8 cellular contexts compared by ENCODE assay signal in the genomic region with DNA sequence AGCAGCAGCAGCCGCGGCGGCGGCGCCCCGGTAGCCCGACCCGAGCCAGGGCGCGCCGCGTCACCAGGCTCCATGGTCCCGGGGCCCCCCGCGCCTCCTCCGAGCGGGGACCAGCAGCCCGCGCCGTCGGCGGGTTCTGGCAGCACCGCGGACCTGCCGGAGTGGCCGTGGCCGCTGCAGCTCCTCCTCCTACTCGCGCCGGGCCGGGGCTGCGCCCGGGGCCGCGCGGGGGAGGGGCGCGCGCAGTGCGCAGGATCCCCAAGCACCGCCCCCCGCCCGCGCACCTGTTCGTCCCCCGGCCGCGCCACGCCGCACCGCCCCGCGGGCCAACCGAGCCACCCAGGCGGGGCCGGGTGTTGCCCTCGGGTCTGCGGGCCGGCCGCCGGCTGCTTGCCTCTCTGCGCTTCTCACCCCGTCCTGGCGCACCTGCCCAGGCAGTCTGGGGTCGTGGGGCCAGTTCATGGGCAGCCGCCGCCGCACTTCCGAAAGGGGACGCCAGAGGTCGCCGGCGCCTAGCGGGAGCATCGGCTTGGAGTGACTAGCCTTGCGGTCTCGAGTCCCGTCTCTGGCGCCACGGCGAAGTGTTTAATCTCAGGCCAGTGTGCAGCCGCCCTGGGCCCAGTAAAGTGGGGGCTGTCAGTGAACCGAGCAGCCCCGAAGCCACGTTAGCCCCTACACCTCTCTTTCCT. TPM values are rescaled to one million over a fixed set of nuclear protein-coding genes. Genes with fewer than 3 reads are reported as not detected.
DNase-seq lines count a peak whose midpoint lies in the region; ATAC-seq, FAIRE-seq and TF ChIP-seq lines count a peak whose summit lies in the region.

Gene SLC9A7 (minus strand): TSS at position 163 of the 689 bp plus-strand sequence. CDS start 89 bp downstream, at position 74.

- CTCF ChIA-PET in A673 (lab: Charles Lee) (interaction anchor here (1.3 kb wide), 1 partner anchor 37 kb away, joined by 3 read pairs; no protein-coding TSS in a partner anchor), WTC11 (lab: Charles Lee) (interaction anchor here (0.6 to 1.8 kb wide), 5 partner anchors 21 to 40 kb away, joined by 5 to 19 read pairs (median 6); no protein-coding TSS in a partner anchor)

- ATAC-seq in GM18861 (IDR thresholded peaks at IDR 0.05; ENCODE audit: unreplicated experiment) (peak; percentile 46), HG03066 (IDR thresholded peaks at IDR 0.05; ENCODE audit: low read depth, unreplicated experiment) (peak; percentile 59), WTC11 (peak; percentile 83)

- H3K36me3 Mint-ChIP-seq in WTC11: 0 out of 2 replicates have a peak, but pooled peaks cover 5% of the 10 kb centered on the region

- H3K9me3 ChIP-seq in A673 (ENCODE audit: low read depth, low read length, poor library complexity, severe bottlenecking) (peaks cover 7% of the 10 kb centered on the region), kidney (ENCODE audit: control insufficient read depth in 1 of 2, low read length in 2 of 2) (no peaks in the 10 kb centered on the region)

- H3K9ac ChIP-seq in kidney (ENCODE audit: low read length in 2 of 2): peak within 1 kb of the TSS in 1 of 2 donors; percentile 15

- H3K4me1 ChIP-seq in A673 (ENCODE audit: insufficient read depth, low read length, poor library complexity, severe bottlenecking) (no peaks in the 10 kb centered on the region), kidney (ENCODE audit: control insufficient read depth in 1 of 2, insufficient read depth in 1 of 2, low read depth in 1 of 2, low read length in 2 of 2) (peaks cover 0 to 2% of the 10 kb centered on the region in 2 donors)

- H3K27ac ChIP-seq in A673 (ENCODE audit: low read depth, low read length, poor library complexity, severe bottlenecking) (no peak within 1 kb of the TSS), kidney (ENCODE audit: low read depth in 2 of 2, low read length in 2 of 2) (no peak within 1 kb of the TSS)

- BruUV-seq in A673 (replicated peaks; lab: Mats Ljungman, UMichigan): no TSS peak

- peak within 1 kb of the TSS; percentile 57 for H3K4me3 ChIP-seq in A673 (ENCODE audit: low read depth, low read length, poor library complexity, severe bottlenecking)
- H3K4me3 ChIP-seq in cardiac fibroblast (replicated peaks in 1 of 2; ENCODE audit: low read depth in 2 of 2, low read length in 2 of 2): peak within 1 kb of the TSS; percentile 53 to 66
- peak within 1 kb of the TSS; percentile 63 to 64 for H3K4me3 ChIP-seq in kidney (ENCODE audit: low read length in 2 of 2)

- H3K4me3 Mint-ChIP-seq in WTC11: peak within 1 kb of the TSS; percentile 94

- POLR2A ChIA-PET in A673 (lab: Charles Lee; ENCODE audit: low non-redundant PET): no interaction called here
- POLR2A ChIA-PET in WTC11 (lab: Charles Lee): no interaction called here

- H3K9me3 Mint-ChIP-seq in WTC11: peaks cover 10% of the 10 kb centered on the region

- no peaks in the 10 kb centered on the region for H3K27me3 ChIP-seq in A673 (replicated peaks; ENCODE audit: insufficient read depth, low read depth, low read length, poor library complexity)

- no peak for FAIRE-seq in kidney (lab: Jason Lieb, UNC)

- peak; percentile 70 for TF ChIP-seq CTCF in A673 (conservative IDR thresholded peaks at IDR 0.05; ENCODE audit: low read depth, low read length)
- TF ChIP-seq CTCF in WTC11 (IDR thresholded peaks at IDR 0.05): peak; percentile 77
- TF ChIP-seq CTCF in cardiac fibroblast (IDR thresholded peaks at IDR 0.05; ENCODE audit: low read depth, low read length): peak; percentile 84
- TF ChIP-seq CTCF in kidney (IDR thresholded peaks at IDR 0.05; ENCODE audit: borderline replicate concordance, extremely low read depth, insufficient read depth): peak; percentile 58

- peak within 1 kb of the TSS; percentile 89 for H3K27ac Mint-ChIP-seq in WTC11

- H3K36me3 ChIP-seq in A673 (ENCODE audit: insufficient read depth, low read length, poor library complexity, severe bottlenecking) (no peaks in the 10 kb centered on the region), kidney (ENCODE audit: control insufficient read depth in 1 of 2, insufficient read depth in 2 of 2, low read length in 2 of 2) (no peaks in the 10 kb centered on the region)

- H3K4me1 Mint-ChIP-seq in WTC11: peaks cover 38% of the 10 kb centered on the region

- DNase-seq in A673 (ENCODE audit: low spot score): peak; percentile 77
- peak; percentile 61 for DNase-seq in NCI-H2171 treated with DMSO at 0.1 percent for 48 hours (lab: John Stamatoyannopoulos, UW)
- peak; percentile 84 for DNase-seq in WTC11 (ENCODE audit: low spot score)
- peak; percentile 64 to 70 for DNase-seq in cardiac fibroblast (ENCODE audit: low read depth in 2 of 2)
- DNase-seq in kidney: peak; percentile 89
- peak; percentile 58 to 75 for DNase-seq in stimulated activated CD4-positive, alpha-beta T cell treated with anti-CD3 and anti-CD28 coated beads, Interleukin-15, amount 100 ng/mL, for 48 hours (ENCODE audit: low read depth in 2 of 2)

- intact Hi-C loops in A673 (cut with micrococcal nuclease; ENCODE audit: unreplicated experiment) (loop anchor here (1.0 to 2.0 kb wide), 3 partner anchors 37 to 334 kb away; no protein-coding TSS in a partner anchor), kidney (cut with DNase I) (no loop called here)

- H3K27me3 Mint-ChIP-seq in WTC11 (ENCODE audit: low read depth): no peaks in the 10 kb centered on the region

TF ChIP-seq in WTC11, 78 proteins besides CTCF, POLR2A, EP300 and RAD21:
- TF ChIP-seq ATF2 (CRISPR knock-in tag; IDR thresholded peaks at IDR 0.05; ENCODE audit: borderline replicate concordance, low read depth): no peak
- TF ChIP-seq, protein P1, sequence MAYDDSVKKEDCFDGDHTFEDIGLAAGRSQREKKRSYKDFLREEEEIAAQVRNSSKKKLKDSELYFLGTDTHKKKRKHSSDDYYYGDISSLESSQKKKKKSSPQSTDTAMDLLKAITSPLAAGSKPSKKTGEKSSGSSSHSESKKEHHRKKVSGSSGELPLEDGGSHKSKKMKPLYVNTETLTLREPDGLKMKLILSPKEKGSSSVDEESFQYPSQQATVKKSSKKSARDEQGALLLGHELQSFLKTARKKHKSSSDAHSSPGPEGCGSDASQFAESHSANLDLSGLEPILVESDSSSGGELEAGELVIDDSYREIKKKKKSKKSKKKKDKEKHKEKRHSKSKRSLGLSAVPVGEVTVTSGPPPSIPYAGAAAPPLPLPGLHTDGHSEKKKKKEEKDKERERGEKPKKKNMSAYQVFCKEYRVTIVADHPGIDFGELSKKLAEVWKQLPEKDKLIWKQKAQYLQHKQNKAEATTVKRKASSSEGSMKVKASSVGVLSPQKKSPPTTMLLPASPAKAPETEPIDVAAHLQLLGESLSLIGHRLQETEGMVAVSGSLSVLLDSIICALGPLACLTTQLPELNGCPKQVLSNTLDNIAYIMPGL (CRISPR knock-in tag; IDR thresholded peaks at IDR 0.05): peak; percentile 43
- TF ChIP-seq GTF2I (CRISPR knock-in tag; conservative IDR thresholded peaks at IDR 0.05): no peak
- no peak for TF ChIP-seq KAT7 (CRISPR knock-in tag; IDR thresholded peaks at IDR 0.05; ENCODE audit: borderline replicate concordance)
- TF ChIP-seq ERG (CRISPR knock-in tag; IDR thresholded peaks at IDR 0.05): no peak
- TF ChIP-seq ETV6 (CRISPR knock-in tag; IDR thresholded peaks at IDR 0.05): no peak
- TF ChIP-seq SP1 (CRISPR knock-in tag; conservative IDR thresholded peaks at IDR 0.05): peak; percentile 34; the same call in 1 of the 2 replicates

RNA-seq across cellular contexts. Expression of gene SLC9A7, which starts in this region (rescaled TPM):
- total RNA-seq in A673 (2021) (11.3 and 13.1 TPM in 2 replicates), WTC11 (2021) (16.2 to 18.4 TPM (median 18.0 TPM) in 3 replicates), kidney (16.1 TPM)
- 2.4 TPM for polyA plus RNA-seq in kidney (ENCODE audit: insufficient read depth, low read depth, low replicate concordance)
